Comparison of ENCODE assay signal across 30 cellular contexts in the genomic region with DNA sequence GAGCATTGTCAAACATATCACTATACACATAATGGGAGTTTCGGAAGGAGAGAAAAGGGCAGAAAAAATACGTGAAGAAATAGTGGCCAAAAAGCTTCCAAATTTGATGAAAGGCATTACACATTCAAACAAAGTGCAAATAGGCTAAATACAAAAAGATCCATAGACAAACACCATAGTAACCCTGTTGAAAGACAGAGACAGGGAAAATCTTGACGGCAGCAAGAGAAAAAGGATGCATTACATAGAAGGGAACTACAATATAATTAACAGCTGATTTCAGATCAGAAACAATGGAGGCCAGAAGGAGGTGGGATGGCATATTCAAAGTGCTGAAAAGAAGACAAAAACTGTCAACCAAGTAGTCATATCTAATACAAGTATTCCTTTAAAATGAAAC.
"Had no signal": no experiment of that assay in that cellular context is flagged by ENCODE, and none has a peak within 500 bp of the region (broad histone marks: within the 10 kb centered on the region; RNA-seq: fewer than 3 reads in every experiment).

No MANE protein-coding gene starts in this region.

- H3K36me3 ChIP-seq: ascending aorta had no signal

- H3K36me3 Mint-ChIP-seq: activated CD8-positive, alpha-beta memory T cell treated with anti-CD3 and anti-CD28 coated beads, Interleukin-2, amount 10 ng/mL, durations not matched to agents 7 days and 5 days had no signal

- H3K27me3 ChIP-seq: ascending aorta, body of pancreas had no signal

- H3K9me3 Mint-ChIP-seq: activated naive CD4-positive, alpha-beta T cell treated with anti-CD3 and anti-CD28 coated beads, Interleukin-2, amount 50 U/mL, for 24 hours; activated T-cell treated with anti-CD3 and anti-CD28 coated beads, Interleukin-2, amount 50 U/mL, for 24 hours; activated T-helper 1 cell treated with anti-CD3 and anti-CD28 coated beads, Interleukin-12 subunit alpha, Interleukin-12 subunit beta, Interleukin-2, Interleukin-4 antibody, amounts not matched to agents 30 ng/mL and 10 ng/mL and 1 ng/mL, durations not matched to agents 14 hours and 24 hours and 36 hours had no signal

- H3K27ac ChIP-seq: ascending aorta, body of pancreas, SK-N-MC had no signal

- DNase-seq: activated B cell treated with CpG ODN at 0.5 μM for 24 hours; activated CD4-positive, alpha-beta T cell treated with anti-CD3 and anti-CD28 coated beads for 1 hour; activated CD4-positive, alpha-beta T cell treated with anti-CD3 and anti-CD28 coated beads, Interleukin-2, amount 10 ng/mL, durations not matched to agents 24 days and 14 days; activated CD4-positive, alpha-beta T cell treated with anti-CD3 and anti-CD28 coated beads, Interleukin-2, amount 50 U/mL, for 48 hours; activated CD8-positive, alpha-beta memory T cell treated with anti-CD3 and anti-CD28 coated beads, Interleukin-2, amount 10 ng/mL, durations not matched to agents 7 days and 5 days; activated effector memory CD4-positive, alpha-beta T cell treated with Interleukin-2 at 50 U/mL for 16 hours; activated naive CD4-positive, alpha-beta T cell; activated T-cell treated with anti-CD3 and anti-CD28 coated beads, Interleukin-2, amount 50 U/mL, for 24 hours; amniotic stem cell; body of pancreas; central memory CD4-positive, alpha-beta T cell; KBM-7; MV-4-11; NCI-H1092 treated with DMSO at 0.1 percent for 48 hours; NCI-H1417 treated with DMSO at 0.1 percent for 48 hours; NCI-H1694; NCI-H2029 treated with DMSO at 0.1 percent for 48 hours; NCI-H345; NCI-H510A; NCI-H526 treated with DMSO at 0.1 percent for 48 hours; NCI-H82; NK-92 treated with Interleukin-12 subunit alpha and Interleukin-12 subunit beta, amount 100 ng/mL, for 24 hours; PC-3; T-cell; T-helper 2 cell; T1000 had no signal

- H3K4me3 Mint-ChIP-seq: activated B cell treated with CpG ODN at 0.5 μM for 24 hours; activated CD4-positive, alpha-beta T cell treated with anti-CD3 and anti-CD28 coated beads, Interleukin-2, amount 10 ng/mL, durations not matched to agents 24 days and 14 days; activated CD8-positive, alpha-beta memory T cell treated with anti-CD3 and anti-CD28 coated beads, Interleukin-2, amount 10 ng/mL, durations not matched to agents 7 days and 5 days; activated naive CD4-positive, alpha-beta T cell treated with anti-CD3 and anti-CD28 coated beads, Interleukin-2, amount 50 U/mL, for 24 hours; activated T-cell treated with anti-CD3 and anti-CD28 coated beads, Interleukin-2, amount 50 U/mL, for 24 hours; activated T-helper 1 cell treated with anti-CD3 and anti-CD28 coated beads, Interleukin-12 subunit alpha, Interleukin-12 subunit beta, Interleukin-2, Interleukin-4 antibody, amounts not matched to agents 30 ng/mL and 10 ng/mL and 1 ng/mL, durations not matched to agents 14 hours and 24 hours and 36 hours; T-cell had no signal

- H3K4me3 ChIP-seq: ascending aorta, body of pancreas, SK-N-MC had no signal

- H3K4me1 ChIP-seq: ascending aorta had no signal

- H3K9me3 ChIP-seq: ascending aorta, body of pancreas had no signal

- ATAC-seq: activated CD8-positive, alpha-beta memory T cell treated with anti-CD3 and anti-CD28 coated beads, Interleukin-2, amount 10 ng/mL, durations not matched to agents 7 days and 5 days; body of pancreas; T-cell had no signal

- H3K4me1 Mint-ChIP-seq: activated B cell treated with CpG ODN at 0.5 μM for 24 hours; activated CD8-positive, alpha-beta memory T cell treated with anti-CD3 and anti-CD28 coated beads, Interleukin-2, amount 10 ng/mL, durations not matched to agents 7 days and 5 days; activated naive CD4-positive, alpha-beta T cell treated with anti-CD3 and anti-CD28 coated beads, Interleukin-2, amount 50 U/mL, for 24 hours; T-cell had no signal

- H3K27ac Mint-ChIP-seq: activated B cell treated with CpG ODN at 0.5 μM for 24 hours; activated CD4-positive, alpha-beta T cell treated with anti-CD3 and anti-CD28 coated beads, Interleukin-2, amount 10 ng/mL, durations not matched to agents 24 days and 14 days; activated CD8-positive, alpha-beta memory T cell treated with anti-CD3 and anti-CD28 coated beads, Interleukin-2, amount 10 ng/mL, durations not matched to agents 7 days and 5 days; activated naive CD4-positive, alpha-beta T cell treated with anti-CD3 and anti-CD28 coated beads, Interleukin-2, amount 50 U/mL, for 24 hours; activated T-cell treated with anti-CD3 and anti-CD28 coated beads, Interleukin-2, amount 50 U/mL, for 24 hours; activated T-helper 1 cell treated with anti-CD3 and anti-CD28 coated beads, Interleukin-12 subunit alpha, Interleukin-12 subunit beta, Interleukin-2, Interleukin-4 antibody, amounts not matched to agents 30 ng/mL and 10 ng/mL and 1 ng/mL, durations not matched to agents 14 hours and 24 hours and 36 hours; T-cell had no signal
